ENCODE assay signal across 27 cellular contexts in the genomic region with DNA sequence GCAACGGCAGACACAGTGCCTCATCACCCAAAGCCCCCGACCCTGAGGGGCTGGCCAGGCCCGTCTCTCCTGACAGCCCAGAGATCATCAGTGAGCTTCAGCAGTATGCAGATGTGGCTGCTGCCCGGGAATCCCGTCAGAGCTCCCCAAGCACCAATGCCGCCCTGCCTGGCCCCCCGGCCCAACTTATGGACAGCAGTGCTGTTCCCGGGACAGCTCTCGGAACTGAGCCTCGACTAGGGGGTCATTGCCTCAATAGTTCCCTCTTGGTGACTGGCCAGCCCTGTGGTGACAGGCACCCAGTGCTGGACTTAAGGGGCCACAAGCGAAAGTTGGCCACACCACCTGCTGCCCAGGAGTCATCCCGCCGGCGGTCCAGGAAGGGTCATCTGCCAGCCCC. TPM values are rescaled to one million over a fixed set of nuclear protein-coding genes. Genes with fewer than 3 reads are reported as not detected.
"Had no signal": no experiment of that assay in that cellular context is flagged by ENCODE, and none has a peak within 500 bp of the region (broad histone marks: within the 10 kb centered on the region; RNA-seq: fewer than 3 reads in every experiment).

No MANE protein-coding gene starts in this region.

- H3K9me3 Mint-ChIP-seq: stimulated activated memory B cell treated with anti-CD40 and anti-IgM and Interleukin-4, amounts not matched to agents 10 μg/mL and 1 μg/mL and 100 μg/mL, for 72 hours; stimulated activated naive B cell treated with anti-CD40 and anti-IgM and Interleukin-4, amounts not matched to agents 10 μg/mL and 1 μg/mL and 100 μg/mL, for 72 hours; stimulated activated naive CD8-positive, alpha-beta T cell treated with anti-CD3 and anti-CD28 coated beads, Interleukin-15, amount 100 ng/mL, for 72 hours; stimulated activated naive CD8-positive, alpha-beta T cell treated with anti-CD3 and anti-CD28 coated beads, Interleukin-15, Interleukin-2, amounts not matched to agents 100 ng/mL and 50 ng/mL, for 24 hours; type B pancreatic cell had no signal

- H3K27ac Mint-ChIP-seq: stimulated activated naive CD8-positive, alpha-beta T cell treated with anti-CD3 and anti-CD28 coated beads, Interleukin-15, Interleukin-2, amounts not matched to agents 100 ng/mL and 50 ng/mL, for 24 hours; type B pancreatic cell had no signal

- ATAC-seq: stimulated activated memory B cell treated with anti-CD40 and anti-IgM and Interleukin-4, amounts not matched to agents 10 μg/mL and 1 μg/mL and 100 μg/mL, for 72 hours; stimulated activated naive B cell treated with anti-CD40 and anti-IgM and Interleukin-4, amounts not matched to agents 10 μg/mL and 1 μg/mL and 100 μg/mL, for 72 hours; stimulated activated naive CD8-positive, alpha-beta T cell treated with anti-CD3 and anti-CD28 coated beads, Interleukin-15, amount 100 ng/mL, for 72 hours; stimulated activated naive CD8-positive, alpha-beta T cell treated with anti-CD3 and anti-CD28 coated beads, Interleukin-15, Interleukin-2, amounts not matched to agents 100 U/mL and 50 U/mL, for 24 hours; upper lobe of right lung had no signal

- H3K4me1 Mint-ChIP-seq: stimulated activated memory B cell treated with anti-CD40 and anti-IgM and Interleukin-4, amounts not matched to agents 10 μg/mL and 1 μg/mL and 100 μg/mL, for 72 hours; stimulated activated naive CD8-positive, alpha-beta T cell treated with anti-CD3 and anti-CD28 coated beads, Interleukin-15, amount 100 ng/mL, for 72 hours had no signal

- H3K27me3 Mint-ChIP-seq: stimulated activated memory B cell treated with anti-CD40 and anti-IgM and Interleukin-4, amounts not matched to agents 10 μg/mL and 1 μg/mL and 100 μg/mL, for 72 hours; stimulated activated naive B cell treated with anti-CD40 and anti-IgM and Interleukin-4, amounts not matched to agents 10 μg/mL and 1 μg/mL and 100 μg/mL, for 72 hours; stimulated activated naive CD8-positive, alpha-beta T cell treated with anti-CD3 and anti-CD28 coated beads, Interleukin-15, amount 100 ng/mL, for 72 hours; stimulated activated naive CD8-positive, alpha-beta T cell treated with anti-CD3 and anti-CD28 coated beads, Interleukin-15, Interleukin-2, amounts not matched to agents 100 ng/mL and 50 ng/mL, for 24 hours; type B pancreatic cell had no signal

- H3K27me3 ChIP-seq: stomach, suprapubic skin, testis, thyroid gland, tibial artery, tibial nerve, transverse colon, upper lobe of left lung, upper lobe of right lung, uterus, vagina had no signal

- DNase-seq: stimulated activated CD4-positive, alpha-beta T cell treated with anti-CD3 and anti-CD28 coated beads, Interleukin-2, amount 100 ng/mL, for 48 hours; stimulated activated CD4-positive, alpha-beta T cell treated with anti-CD3 and anti-CD28 coated beads, Interleukin-4, amount 100 ng/mL, for 1 hour; stimulated activated CD4-positive, alpha-beta T cell treated with anti-CD3 and anti-CD28 coated beads, Interleukin-4, amount 100 ng/mL, for 24 hours; stimulated activated CD4-positive, alpha-beta T cell treated with anti-CD3 and anti-CD28 coated beads, Interleukin-4, amount 100 ng/mL, for 4 hours; stimulated activated CD8-positive, alpha-beta memory T cell treated with anti-CD3 and anti-CD28 coated beads, Interleukin-4, amount 100 ng/mL, for 48 hours; stimulated activated naive B cell treated with anti-CD40 and anti-IgM and Interleukin-4, amounts not matched to agents 10 μg/mL and 1 μg/mL and 100 μg/mL, for 72 hours; stimulated activated naive CD4-positive, alpha-beta T cell; stimulated activated naive CD4-positive, alpha-beta T cell treated with Interleukin-2 at 50 U/mL for 16 hours; stimulated activated naive CD8-positive, alpha-beta T cell treated with anti-CD3 and anti-CD28 coated beads, Interleukin-15, amount 100 ng/mL, for 72 hours; stimulated activated naive CD8-positive, alpha-beta T cell treated with anti-CD3 and anti-CD28 coated beads, Interleukin-15, Interleukin-2, amounts not matched to agents 100 U/mL and 50 U/mL, for 24 hours; stomach; substantia nigra; testis; thyroid gland; tibial artery; transverse colon; trophoblast cell; upper lobe of right lung; uterus had no signal

- H3K4me1 ChIP-seq: stomach, suprapubic skin, testis, thyroid gland, tibial artery, tibial nerve, transverse colon, upper lobe of left lung, upper lobe of right lung, uterus, vagina had no signal

- H3K27ac ChIP-seq: stomach, suprapubic skin, testis, thoracic aorta, thyroid gland, tibial artery, tibial nerve, transverse colon, upper lobe of left lung, upper lobe of right lung, uterus, vagina had no signal

- H3K4me3 ChIP-seq: stomach, suprapubic skin, testis, thoracic aorta, thyroid gland, tibial artery, tibial nerve, transverse colon, upper lobe of left lung, upper lobe of right lung, uterus, vagina had no signal

- H3K4me3 Mint-ChIP-seq: stimulated activated memory B cell treated with anti-CD40 and anti-IgM and Interleukin-4, amounts not matched to agents 10 μg/mL and 1 μg/mL and 100 μg/mL, for 72 hours; stimulated activated naive B cell treated with anti-CD40 and anti-IgM and Interleukin-4, amounts not matched to agents 10 μg/mL and 1 μg/mL and 100 μg/mL, for 72 hours; stimulated activated naive CD8-positive, alpha-beta T cell treated with anti-CD3 and anti-CD28 coated beads, Interleukin-15, amount 100 ng/mL, for 72 hours; stimulated activated naive CD8-positive, alpha-beta T cell treated with anti-CD3 and anti-CD28 coated beads, Interleukin-15, Interleukin-2, amounts not matched to agents 100 ng/mL and 50 ng/mL, for 24 hours; type B pancreatic cell had no signal

- H3K9me3 ChIP-seq: stomach, suprapubic skin, testis, thoracic aorta, thyroid gland, tibial artery, tibial nerve, transverse colon, upper lobe of left lung, upper lobe of right lung, uterus, vagina had no signal

- H3K36me3 ChIP-seq: uterus had no signal

RNA-seq across cellular contexts. Expression of a gene that starts 44.4 kb away (rescaled TPM):
- total RNA-seq: vagina had no signal
